ENCODE assay signal across 8 cellular contexts in the genomic region with DNA sequence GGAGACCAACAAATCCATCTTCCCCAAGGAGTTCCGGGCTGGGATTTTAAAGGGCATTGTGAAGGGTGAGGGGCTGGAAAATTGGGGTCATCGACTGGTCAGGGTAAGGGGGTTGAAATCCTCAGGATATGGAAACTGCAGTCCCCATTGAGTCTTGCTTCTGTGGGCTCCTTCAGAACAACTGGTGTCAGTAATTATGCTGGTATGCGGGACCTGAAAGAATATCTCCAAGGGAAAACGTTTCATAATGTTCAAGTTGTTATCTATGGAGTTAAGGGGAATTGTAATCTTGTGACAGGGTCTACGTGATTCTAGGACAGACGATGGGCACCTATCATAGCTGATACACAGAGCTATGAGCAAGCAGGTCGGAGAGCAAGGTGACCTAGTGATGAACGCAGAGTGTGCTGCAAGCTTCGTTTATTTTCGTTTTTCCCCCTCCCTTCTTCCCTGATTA. TPM values are rescaled to one million over a fixed set of nuclear protein-coding genes. Genes with fewer than 3 reads are reported as not detected.
DNase-seq lines count a peak whose midpoint lies in the region; ATAC-seq and TF ChIP-seq lines count a peak whose summit lies in the region.

No MANE protein-coding gene starts in this region.

- peak overlapping the region; percentile 76 for H3K4me2 ChIP-seq in SK-N-SH
- H3K4me2 ChIP-seq in skeletal muscle satellite cell (ENCODE audit: low read length) = peak overlapping the region; percentile 92

- peak; percentile 44 for ATAC-seq in GM18517 (IDR thresholded peaks at IDR 0.05; ENCODE audit: unreplicated experiment)
- ATAC-seq in HG02678 (IDR thresholded peaks at IDR 0.05; ENCODE audit: unreplicated experiment) = peak; percentile 34
- ATAC-seq in mucosa of descending colon = no peak

- H3F3A ChIP-seq in SK-N-SH (replicated peaks; ENCODE audit: insufficient read depth) = no peaks in the 10 kb centered on the region

- no peaks in the 10 kb centered on the region for H4K20me1 ChIP-seq in SK-N-SH (ENCODE audit: insufficient read depth)

- peak overlapping the region; percentile 50 for H3K9ac ChIP-seq in SK-N-SH
- peak overlapping the region; percentile 64 for H3K9ac ChIP-seq in skeletal muscle satellite cell (ENCODE audit: low read depth, low read length)

- 39% methylated on average over 10 of the region's 10 CpGs for WGBS in SK-N-SH (ENCODE audit: low lambda C conversion rate)

- no peak for TF ChIP-seq EP300 in SK-N-SH (IDR thresholded peaks at IDR 0.05; ENCODE audit: borderline replicate concordance in 1 of 2, low read depth in 1 of 2, low read length in 1 of 2)

- H3K27ac ChIP-seq in SK-N-SH (ENCODE audit: low read depth in 2 of 2, low read length in 1 of 2) = peak overlapping the region; percentile 65 to 91

- no peak for TF ChIP-seq RAD21 in SK-N-SH (IDR thresholded peaks at IDR 0.05; ENCODE audit: low read length)

- no peaks in the 10 kb centered on the region for H3K9me3 ChIP-seq in SK-N-SH
- no peaks in the 10 kb centered on the region for H3K9me3 ChIP-seq in skeletal muscle satellite cell (replicated peaks; ENCODE audit: low read length)
- no peaks in the 10 kb centered on the region for H3K9me3 ChIP-seq in mucosa of descending colon

- no peaks in the 10 kb centered on the region for H3K27me3 ChIP-seq in SK-N-SH (ENCODE audit: insufficient read depth)
- no peaks in the 10 kb centered on the region for H3K27me3 ChIP-seq in skeletal muscle satellite cell (ENCODE audit: control insufficient read depth, insufficient read depth, low read length)

- intact Hi-C loops in mucosa of descending colon (cut with DNase I, micrococcal nuclease) = no loop called here

- H3K4me1 ChIP-seq in SK-N-SH (ENCODE audit: control insufficient read depth in 1 of 2, insufficient read depth in 2 of 2, low read depth in 1 of 2, low read length in 1 of 2) (peaks cover 6 to 10% of the 10 kb centered on the region in 2 experiments; a peak in 3 of 4 replicates), skeletal muscle satellite cell (ENCODE audit: control insufficient read depth, insufficient read depth, low read length) (peaks cover 10% of the 10 kb centered on the region), mucosa of descending colon (ENCODE audit: low read depth) (peaks cover 14% of the 10 kb centered on the region)

- DNase-seq in SK-N-SH (peak; percentile 32), foreskin fibroblast (no peak), NCI-H1105 (lab: John Stamatoyannopoulos, UW) (no peak), superior temporal gyrus (ENCODE audit: extremely low spot score) (no peak), mucosa of descending colon (no peak)

- H2AFZ ChIP-seq in SK-N-SH (ENCODE audit: low read depth) = peak overlapping the region; percentile 91

- no peak for TF ChIP-seq CTCF in SK-N-SH (IDR thresholded peaks at IDR 0.05)
- no peak for TF ChIP-seq CTCF in foreskin fibroblast (IDR thresholded peaks at IDR 0.05; ENCODE audit: low read depth, low read length)
- no peak for TF ChIP-seq CTCF in mucosa of descending colon (IDR thresholded peaks at IDR 0.05)

- POLR2A ChIA-PET in SK-N-SH (lab: Yijun Ruan, JAX) = interaction anchor here (0.7 to 1.5 kb wide), 4 partner anchors 9 to 170 kb away, joined by 3 to 5 read pairs (median 4); partner anchors contain the start of genes MDH2, POR, STYXL1 and TMEM120A

- H3K9me2 ChIP-seq in SK-N-SH = no peaks in the 10 kb centered on the region

- peaks cover 20 to 25% of the 10 kb centered on the region in 2 experiments for H3K36me3 ChIP-seq in SK-N-SH (replicated peaks in 1 of 2; ENCODE audit: control insufficient read depth in 1 of 2, insufficient read depth in 2 of 2, low read length in 1 of 2)
- H3K36me3 ChIP-seq in skeletal muscle satellite cell (ENCODE audit: insufficient read depth, low read length) = peaks cover 22% of the 10 kb centered on the region
- peaks cover 3% of the 10 kb centered on the region for H3K36me3 ChIP-seq in mucosa of descending colon (ENCODE audit: low read depth)

- CTCF ChIA-PET in SK-N-SH (lab: Yijun Ruan, JAX) = interaction anchor here (4.6 to 5.2 kb wide), 2 partner anchors 12 to 142 kb away, joined by 28 to 32 read pairs; no protein-coding TSS in a partner anchor

- H3K4me3 ChIP-seq in SK-N-SH (ENCODE audit: low read depth in 2 of 2, low read length in 1 of 2) (peak overlapping the region; percentile 27 to 53; a peak in 2 of 4 replicates), foreskin fibroblast (ENCODE audit: low read depth in 1 of 2, low read length in 2 of 2) (peak overlapping the region; percentile 28 to 57), skeletal muscle satellite cell (ENCODE audit: low read length) (peak overlapping the region; percentile 68), mucosa of descending colon (no peak overlapping the region)

- peaks cover 39% of the 10 kb centered on the region for H3K79me2 ChIP-seq in SK-N-SH (ENCODE audit: insufficient read depth)

TF ChIP-seq in SK-N-SH, 30 proteins besides CTCF, POLR2A, EP300 and RAD21:
- TF ChIP-seq FOXM1 (IDR thresholded peaks at IDR 0.05; ENCODE audit: low read depth) (no peak), MXI1 (IDR thresholded peaks at IDR 0.05; ENCODE audit: low read depth, low read length) (no peak), RCOR1 (IDR thresholded peaks at IDR 0.05; ENCODE audit: low read length) (no peak), RXRA (IDR thresholded peaks at IDR 0.05; ENCODE audit: borderline replicate concordance, low read depth) (no peak), USF2 (IDR thresholded peaks at IDR 0.05; ENCODE audit: borderline replicate concordance, low read depth, low read length) (no peak)

RNA-seq across cellular contexts. Expression of gene RHBDD2, which starts 0.5 kb away (rescaled TPM):
- 68.8 and 77.6 TPM in 2 replicates for polyA plus RNA-seq in SK-N-SH (2012; rRNA removed)
- polyA plus RNA-seq in SK-N-SH (2012; cell fraction: cytosol; rRNA removed) = 29.3 and 44.2 TPM in 2 replicates
- polyA plus RNA-seq in SK-N-SH (2012; cell fraction: nucleus; rRNA removed) = 71.0 and 91.8 TPM in 2 replicates
- 16.4 and 16.7 TPM in 2 replicates for total RNA-seq in skeletal muscle satellite cell (2012; rRNA removed)
- 10 to 100 TPM; 43.9 to 50.5 (median 47.3) TPM for total RNA-seq in mucosa of descending colon

RNA-seq across cellular contexts. Expression of gene POR, which starts 36.6 kb away (rescaled TPM):
- 55.8 and 68.7 TPM in 2 replicates for polyA plus RNA-seq in SK-N-SH (2012; rRNA removed)
- 22.1 and 32.8 TPM in 2 replicates for polyA plus RNA-seq in SK-N-SH (2012; cell fraction: cytosol; rRNA removed)
- polyA plus RNA-seq in SK-N-SH (2012; cell fraction: nucleus; rRNA removed) = 129 and 157 TPM in 2 replicates
- total RNA-seq in skeletal muscle satellite cell (2012; rRNA removed) = 60.1 and 104 TPM in 2 replicates
- total RNA-seq in mucosa of descending colon = 100 to 1,000 TPM in 2 of 3 donors, 10 to 100 TPM in 1; 76.4 to 122 (median 118) TPM
